ENCODE assay signal across 16 cellular contexts in genomic region chr14:50839048-50839447, GRCh38. TPM values are rescaled to one million over a fixed set of nuclear protein-coding genes. Genes with fewer than 3 reads are reported as not detected.
DNase-seq lines count a peak whose midpoint lies in the region; ATAC-seq, FAIRE-seq and TF ChIP-seq lines count a peak whose summit lies in the region.
"Had no signal": no experiment of that assay in that cellular context is flagged by ENCODE, and none has a peak within 500 bp of the region (broad histone marks: within the 10 kb centered on the region; RNA-seq: fewer than 3 reads in every experiment).

No MANE protein-coding gene starts in this region.

- DNase-seq in H54 (ENCODE audit: insufficient read length, low spot score) (peak; percentile 30), SW480 (ENCODE audit: low spot score) (peak; percentile 23), kidney glomerular epithelial cell (lab: John Stamatoyannopoulos, UW) (peak; percentile 38), NAMALWA (ENCODE audit: low spot score) (no peak), cerebellum (ENCODE audit: low spot score) (no peak)
- DNase-seq: activated CD4-positive, alpha-beta T cell treated with anti-CD3 and anti-CD28 coated beads for 1 hour; DMS79 treated with DMSO at 0.1 percent for 48 hours; heart right ventricle; left ventricle myocardium inferior; NCI-H1105 treated with DMSO at 0.1 percent for 48 hours; stimulated activated CD4-positive, alpha-beta T cell treated with anti-CD3 and anti-CD28 coated beads, Interleukin-4, amount 100 ng/mL, for 1 hour; stimulated activated naive CD4-positive, alpha-beta T cell treated with Interleukin-2 at 50 U/mL for 16 hours had no signal

- no peak for TF ChIP-seq POLR2A in GM18505 (IDR thresholded peaks at IDR 0.05; ENCODE audit: borderline replicate concordance, extremely low read depth, insufficient read depth, insufficient read length)
- no peak for TF ChIP-seq POLR2A in H54 (IDR thresholded peaks at IDR 0.05; ENCODE audit: low read depth, low read length)

- peak; percentile 62 for FAIRE-seq in H54 (lab: Jason Lieb, UNC)

- peak; percentile 49 for ATAC-seq in GM18505 (IDR thresholded peaks at IDR 0.05; ENCODE audit: unreplicated experiment)
- ATAC-seq in HG03039 (IDR thresholded peaks at IDR 0.05; ENCODE audit: unreplicated experiment): no peak
- ATAC-seq: heart right ventricle had no signal

RNA-seq across cellular contexts. Expression of gene NIN, which starts 8.1 kb away (rescaled TPM):
- total RNA-seq in cerebellum: 58.8 TPM

RNA-seq across cellular contexts. Expression of gene ABHD12B, which starts 32.8 kb away (rescaled TPM):
- total RNA-seq in cerebellum: 0.18 TPM
- total RNA-seq: activated T-helper 2 cell treated with anti-CD3 and anti-CD28 coated beads, Interferon-gamma antibody, Interleukin-2, Interleukin-4, amounts not matched to agents 10 μg/mL and 5 μg/mL and 100 μg/mL, durations not matched to agents 14 hours and 24 hours and 36 hours; cardiac muscle cell; heart right ventricle; left ventricle myocardium inferior had no signal

Comparison
In these comparisons a context has a peak if more than half of its experiments do, and no peak if none do; other contexts are left out.
1. DNase-seq: peak in H54 (single experiment), SW480 (single experiment) and kidney glomerular epithelial cell (single experiment); none in NAMALWA (single experiment) and cerebellum (single experiment).